Comparison of ENCODE assay signal across 1 cellular context in genomic region chr15:65423977-65424679, GRCh38.
TF ChIP-seq lines count a peak whose summit lies in the region.

No MANE protein-coding gene starts in this region.

TF ChIP-seq in H1, 55 proteins besides CTCF, POLR2A, EP300 and RAD21 (continued from another document):
- TF ChIP-seq ATF3 (IDR thresholded peaks at IDR 0.05; ENCODE audit: insufficient read depth, low read depth, low read length) (no peak), CREB1 (IDR thresholded peaks at IDR 0.05) (no peak), CBX8 (IDR thresholded peaks at IDR 0.05; ENCODE audit: borderline replicate concordance, low read depth, low read length) (no peak), EGR1 (IDR thresholded peaks at IDR 0.05; ENCODE audit: borderline replicate concordance, low read depth, low read length) (no peak), SIN3A (conservative IDR thresholded peaks at IDR 0.05 in 1 of 2, IDR thresholded peaks at IDR 0.05 in 1 of 2; ENCODE audit: low read depth in 1 of 2, low read length in 2 of 2) (no peak), PHF8 (conservative IDR thresholded peaks at IDR 0.05; ENCODE audit: low read depth, low read length) (no peak), HDAC6 (IDR thresholded peaks at IDR 0.05; ENCODE audit: low read depth, low read length) (no peak), BCL11A (IDR thresholded peaks at IDR 0.05; ENCODE audit: low read depth in 2 of 2, low read length in 2 of 2) (no peak), RNF2 (IDR thresholded peaks at IDR 0.05; ENCODE audit: borderline replicate concordance, low read depth, low read length, missing control alignments, poor library complexity, severe bottlenecking) (no peak), MAX (IDR thresholded peaks at IDR 0.05) (no peak), USF2 (IDR thresholded peaks at IDR 0.05; ENCODE audit: low read length) (no peak), NANOG (IDR thresholded peaks at IDR 0.05; ENCODE audit: insufficient read depth, low read depth, low read length, poor library complexity, severe bottlenecking) (no peak), JUN (IDR thresholded peaks at IDR 0.05; ENCODE audit: low read depth, low read length) (no peak), NRF1 (IDR thresholded peaks at IDR 0.05; ENCODE audit: low read depth, low read length) (no peak), CHD1 (IDR thresholded peaks at IDR 0.05; ENCODE audit: low read depth, low read length) (no peak), ZNF274 (IDR thresholded peaks at IDR 0.05; ENCODE audit: borderline replicate concordance, extremely low read depth, low read length) (no peak), SP4 (IDR thresholded peaks at IDR 0.05; ENCODE audit: low read length) (no peak)
